ENCODE assay signal across 27 cellular contexts in the genomic region with DNA sequence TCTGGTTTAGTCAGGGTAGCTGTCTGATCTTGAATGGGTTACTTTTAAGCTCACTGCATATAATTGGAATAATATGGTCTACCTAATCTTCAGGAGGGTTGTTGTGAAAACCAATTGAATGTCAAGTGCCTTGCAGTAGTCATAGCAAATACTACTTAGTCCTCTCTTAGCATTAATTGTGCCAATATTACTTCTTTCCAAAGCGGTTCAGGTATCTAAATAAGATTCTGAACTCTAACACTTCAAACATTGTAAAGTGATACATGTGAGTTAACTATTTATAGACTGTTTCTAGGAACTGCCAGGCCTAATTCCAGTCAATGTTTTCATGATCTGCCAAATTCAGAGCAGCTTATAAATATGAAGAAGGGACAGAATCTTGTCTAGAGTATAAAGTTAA.
"Had no signal": no experiment of that assay in that cellular context is flagged by ENCODE, and none has a peak within 500 bp of the region (broad histone marks: within the 10 kb centered on the region; RNA-seq: fewer than 3 reads in every experiment).

No MANE protein-coding gene starts in this region.

- H3K4me3 ChIP-seq: esophagus squamous epithelium, prostate gland, right atrium auricular region, smooth muscle cell, suprapubic skin, transverse colon, vagina had no signal

- H3K27me3 ChIP-seq: esophagus squamous epithelium, right atrium auricular region, suprapubic skin, transverse colon, vagina had no signal

- ATAC-seq: effector memory CD8-positive, alpha-beta T cell; left colon; naive thymus-derived CD8-positive, alpha-beta T cell; sciatic nerve; stimulated activated naive CD8-positive, alpha-beta T cell treated with anti-CD3 and anti-CD28 coated beads, Interleukin-15, amount 100 ng/mL, for 72 hours had no signal

- DNase-seq: cortex of kidney; effector memory CD8-positive, alpha-beta T cell; erythroblast; esophagus squamous epithelium; foreskin melanocyte; glutamatergic neuron; hypothalamus; immature natural killer cell; islet precursor cell; kidney glomerular epithelial cell; left colon; naive thymus-derived CD8-positive, alpha-beta T cell; nephron progenitor cell; nucleus accumbens; stimulated activated CD4-positive, alpha-beta T cell treated with anti-CD3 and anti-CD28 coated beads, Interleukin-12 subunit alpha, Interleukin-12 subunit beta, amount 100 ng/mL, for 4 hours; stimulated activated CD4-positive, alpha-beta T cell treated with anti-CD3 and anti-CD28 coated beads, Interleukin-1b, Interleukin-23, amount 100 ng/mL, for 48 hours; stimulated activated CD4-positive, alpha-beta T cell treated with anti-CD3 and anti-CD28 coated beads, Interleukin-4, amount 100 ng/mL, for 1 hour; stimulated activated CD8-positive, alpha-beta memory T cell treated with anti-CD3 and anti-CD28 coated beads, Interleukin-4, amount 100 ng/mL, for 48 hours; stimulated activated naive CD4-positive, alpha-beta T cell; stimulated activated naive CD8-positive, alpha-beta T cell treated with anti-CD3 and anti-CD28 coated beads, Interleukin-15, amount 100 ng/mL, for 72 hours; transverse colon had no signal

- H3K27ac ChIP-seq: esophagus squamous epithelium, prostate gland, right atrium auricular region, suprapubic skin, transverse colon, vagina had no signal

- H3K36me3 ChIP-seq: esophagus squamous epithelium, prostate gland, right atrium auricular region, suprapubic skin, transverse colon, vagina had no signal

- H3K9me3 ChIP-seq: prostate gland had no signal

- H3K4me1 ChIP-seq: esophagus squamous epithelium, prostate gland, right atrium auricular region, suprapubic skin, transverse colon, vagina had no signal
